Comparison of ENCODE assay signal across 24 cellular contexts in genomic region chr14:96303981-96304380, GRCh38. TPM values are rescaled to one million over a fixed set of nuclear protein-coding genes. Genes with fewer than 3 reads are reported as not detected.
"Had no signal": no experiment of that assay in that cellular context is flagged by ENCODE, and none has a peak within 500 bp of the region (broad histone marks: within the 10 kb centered on the region; RNA-seq: fewer than 3 reads in every experiment).

No MANE protein-coding gene starts in this region.

- ATAC-seq: activated CD8-positive, alpha-beta T cell treated with anti-CD3 and anti-CD28 coated beads, Interleukin-2, amount 10 ng/mL, durations not matched to agents 7 days and 5 days; activated naive CD8-positive, alpha-beta T cell treated with anti-CD3 and anti-CD28 coated beads, Interleukin-2, amount 50 U/mL, for 24 hours; body of pancreas; heart right ventricle; left colon; lower lobe of right lung; right lobe of liver; T-cell had no signal

- H3K4me3 ChIP-seq: body of pancreas, coronary artery, esophagus squamous epithelium, heart right ventricle, lower lobe of right lung, right lobe of liver, smooth muscle cell, testis had no signal

- DNase-seq: activated CD4-positive, alpha-beta T cell treated with anti-CD3 and anti-CD28 coated beads for 1 hour; activated CD4-positive, alpha-beta T cell treated with anti-CD3 and anti-CD28 coated beads, Interleukin-2, amount 50 U/mL, for 1 hour; activated CD8-positive, alpha-beta T cell treated with anti-CD3 and anti-CD28 coated beads, Interleukin-2, amount 10 ng/mL, durations not matched to agents 7 days and 5 days; activated gamma-delta T cell; activated naive CD4-positive, alpha-beta T cell treated with anti-CD3 and anti-CD28 coated beads, Interleukin-2, amount 50 U/mL, for 16 hours; activated naive CD8-positive, alpha-beta T cell treated with anti-CD3 and anti-CD28 coated beads, Interleukin-2, amount 50 U/mL, for 24 hours; body of pancreas; central memory CD4-positive, alpha-beta T cell; endodermal cell; esophagus squamous epithelium; heart right ventricle; left colon; lower lobe of right lung; naive B cell; occipital lobe; right lobe of liver; stimulated activated CD4-positive, alpha-beta T cell treated with anti-CD3 and anti-CD28 coated beads, Interleukin-2, amount 100 ng/mL, for 48 hours; stimulated activated naive CD4-positive, alpha-beta T cell; T-cell; testis; WERI-Rb-1 had no signal

RNA-seq across cellular contexts. Expression of gene BDKRB1, which starts 48.0 kb away (rescaled TPM):
- total RNA-seq: activated CD8-positive, alpha-beta T cell treated with anti-CD3 and anti-CD28 coated beads, Interleukin-2, amount 10 ng/mL, durations not matched to agents 7 days and 5 days; activated T-helper 1 cell treated with anti-CD3 and anti-CD28 coated beads, Interleukin-12 subunit alpha, Interleukin-12 subunit beta, Interleukin-2, Interleukin-4 antibody, amounts not matched to agents 30 ng/mL and 10 ng/mL and 1 ng/mL, durations not matched to agents 14 hours and 24 hours and 36 hours; body of pancreas; lower lobe of right lung; occipital lobe; T-cell had no signal
